In genomic region chrX:13898084-13898483, GRCh38 we compare ENCODE assay signal across 8 cellular contexts.
A peak's percentile ranks its signal among the peaks of the same experiment; 100 is the strongest.
DNase-seq lines count a peak whose midpoint lies in the region; ATAC-seq and TF ChIP-seq lines count a peak whose summit lies in the region.

No MANE protein-coding gene starts in this region.

- H3K36me3 Mint-ChIP-seq in activated CD4-positive, alpha-beta memory T cell treated with anti-CD3 and anti-CD28 coated beads for 36 hours, result no peaks in the 10 kb centered on the region
- no peaks in the 10 kb centered on the region for H3K36me3 Mint-ChIP-seq in activated CD4-positive, alpha-beta memory T cell treated with anti-CD3 and anti-CD28 coated beads, Interleukin-2, amount 10 ng/mL, durations not matched to agents 7 days and 5 days (ENCODE audit: low read depth)

- H2BK5ac ChIP-seq in IMR-90 (ENCODE audit: low read depth, low read length, poor library complexity, severe bottlenecking), result no peak overlapping the region

- H3K27ac ChIP-seq in IMR-90 (ENCODE audit: insufficient read depth, low read length) (no peak overlapping the region), psoas muscle (no peak overlapping the region)

- H3K9me3 Mint-ChIP-seq in activated CD4-positive, alpha-beta memory T cell treated with anti-CD3 and anti-CD28 coated beads for 36 hours, result no peaks in the 10 kb centered on the region
- no peaks in the 10 kb centered on the region for H3K9me3 Mint-ChIP-seq in activated CD4-positive, alpha-beta memory T cell treated with anti-CD3 and anti-CD28 coated beads, Interleukin-2, amount 10 ng/mL, durations not matched to agents 7 days and 5 days

- no peaks in the 10 kb centered on the region for H3K79me1 ChIP-seq in IMR-90 (ENCODE audit: low read depth in 1 of 2, low read length in 2 of 2)

- no peak overlapping the region for H4K91ac ChIP-seq in IMR-90 (ENCODE audit: insufficient read depth, low read depth, low read length)

- TF ChIP-seq RAD21 in IMR-90 (IDR thresholded peaks at IDR 0.05; ENCODE audit: low read length), result 0 out of 2 replicates have a peak, but pooled peaks have one; percentile 9

- TF ChIP-seq CTCF in IMR-90 (conservative IDR thresholded peaks at IDR 0.05; ENCODE audit: low read depth, low read length), result 0 out of 2 replicates have a peak, but pooled peaks have one; percentile 13
- peak; percentile 36 for TF ChIP-seq CTCF in cardiac fibroblast (IDR thresholded peaks at IDR 0.05; ENCODE audit: low read depth, low read length)
- no peak for TF ChIP-seq CTCF in psoas muscle (IDR thresholded peaks at IDR 0.05)

- H4K5ac ChIP-seq in IMR-90 (ENCODE audit: low read depth, low read length), result no peak overlapping the region

- H3K27me3 ChIP-seq in IMR-90 (ENCODE audit: control insufficient read depth, insufficient read depth, low read length), result peaks cover 3% of the 10 kb centered on the region; the same call in 1 of the 2 replicates
- H3K27me3 ChIP-seq in skeletal muscle satellite cell (ENCODE audit: control insufficient read depth, insufficient read depth, low read length), result no peaks in the 10 kb centered on the region
- H3K27me3 ChIP-seq in psoas muscle (ENCODE audit: insufficient read depth in 3 of 3, low read length in 2 of 3), result peaks cover 0 to 30% (median 0%) of the 10 kb centered on the region in 3 donors

- DNase-seq in activated CD4-positive, alpha-beta memory T cell treated with anti-CD3 and anti-CD28 coated beads for 36 hours, result peak; percentile 9
- no peak for DNase-seq in activated CD4-positive, alpha-beta memory T cell treated with anti-CD3 and anti-CD28 coated beads, Interleukin-2, amount 10 ng/mL, durations not matched to agents 7 days and 5 days
- DNase-seq in IMR-90 (peak; percentile 22), cardiac fibroblast (ENCODE audit: low read depth in 2 of 2) (peak; percentile 62 to 90), UCSD-AML1 (lab: John Stamatoyannopoulos, UW; ENCODE audit: unreplicated experiment) (no peak), psoas muscle (no peak)

- H3K9me1 ChIP-seq in IMR-90 (ENCODE audit: insufficient read depth, low read length), result no peaks in the 10 kb centered on the region; the same call in 1 of the 2 replicates

- POLR2A ChIA-PET in activated CD4-positive, alpha-beta memory T cell treated with anti-CD3 and anti-CD28 coated beads for 36 hours (lab: Charles Lee), result no interaction called here
- POLR2A ChIA-PET in activated CD4-positive, alpha-beta memory T cell treated with anti-CD3 and anti-CD28 coated beads, Interleukin-2, amount 10 ng/mL, durations not matched to agents 7 days and 5 days (lab: Charles Lee), result no interaction called here
- POLR2A ChIA-PET in IMR-90 (lab: Charles Lee; ENCODE audit: unreplicated experiment), result no interaction called here

- no peak overlapping the region for H3K9ac ChIP-seq in IMR-90 (ENCODE audit: low read depth, low read length)
- H3K9ac ChIP-seq in skeletal muscle satellite cell (ENCODE audit: low read depth, low read length), result no peak overlapping the region

- H3K14ac ChIP-seq in IMR-90 (replicated peaks; ENCODE audit: low read depth, low read length), result no peak overlapping the region

- H2BK15ac ChIP-seq in IMR-90 (ENCODE audit: low read depth, low read length), result no peak overlapping the region

- no peak overlapping the region for H2AK5ac ChIP-seq in IMR-90 (ENCODE audit: low read depth, low read length)

- 73% methylated on average over 2 of the region's 3 CpGs; no CpG with 5 or more reads in 1 of the 2 experiments for WGBS in IMR-90 (ENCODE audit: extremely low coverage in 2 of 2, insufficient read length in 1 of 2), 2 experiments
- WGBS in psoas muscle, 3 donors, result 32 to 57% (median 39%) methylated on average over 3 of the region's 3 CpGs

- H3K27me3 Mint-ChIP-seq in activated CD4-positive, alpha-beta memory T cell treated with anti-CD3 and anti-CD28 coated beads for 36 hours, result no peaks in the 10 kb centered on the region
- H3K27me3 Mint-ChIP-seq in activated CD4-positive, alpha-beta memory T cell treated with anti-CD3 and anti-CD28 coated beads, Interleukin-2, amount 10 ng/mL, durations not matched to agents 7 days and 5 days, result peaks cover 6% of the 10 kb centered on the region

- no peak for ATAC-seq in IMR-90 (ENCODE audit: low read depth)
- no peak for ATAC-seq in psoas muscle
- no peak for ATAC-seq in GM18873 (IDR thresholded peaks at IDR 0.05; ENCODE audit: low FRiP score, unreplicated experiment)

- in situ Hi-C loops in IMR-90 (cut with MboI; ENCODE audit: low sequenced_read_pairs), result no loop called here

- no peaks in the 10 kb centered on the region for H3K4me1 Mint-ChIP-seq in activated CD4-positive, alpha-beta memory T cell treated with anti-CD3 and anti-CD28 coated beads for 36 hours (ENCODE audit: low read depth)
- no peaks in the 10 kb centered on the region for H3K4me1 Mint-ChIP-seq in activated CD4-positive, alpha-beta memory T cell treated with anti-CD3 and anti-CD28 coated beads, Interleukin-2, amount 10 ng/mL, durations not matched to agents 7 days and 5 days

- H3K36me3 ChIP-seq in IMR-90 (ENCODE audit: control insufficient read depth, insufficient read depth, low read length) (no peaks in the 10 kb centered on the region), skeletal muscle satellite cell (ENCODE audit: insufficient read depth, low read length) (no peaks in the 10 kb centered on the region), psoas muscle (ENCODE audit: insufficient read depth in 1 of 2, low read depth in 1 of 2) (no peaks in the 10 kb centered on the region)

- no peak overlapping the region for H3K4me2 ChIP-seq in IMR-90 (ENCODE audit: low read depth, low read length)
- H3K4me2 ChIP-seq in skeletal muscle satellite cell (ENCODE audit: low read length), result peak overlapping the region; percentile 13

- H3K9me3 ChIP-seq in IMR-90 (ENCODE audit: control insufficient read depth, insufficient read depth, low read length), result no peaks in the 10 kb centered on the region
- H3K9me3 ChIP-seq in skeletal muscle satellite cell (replicated peaks; ENCODE audit: low read length), result no peaks in the 10 kb centered on the region
- no peaks in the 10 kb centered on the region for H3K9me3 ChIP-seq in psoas muscle

- H3K23ac ChIP-seq in IMR-90 (ENCODE audit: low read depth, low read length), result no peak overlapping the region

- TF ChIP-seq POLR2A in IMR-90 (IDR thresholded peaks at IDR 0.05; ENCODE audit: low read depth, low read length), result no peak

- no peak overlapping the region for H2BK20ac ChIP-seq in IMR-90 (ENCODE audit: low read depth, low read length)

- intact Hi-C loops in activated CD4-positive, alpha-beta memory T cell treated with anti-CD3 and anti-CD28 coated beads for 36 hours (cut with micrococcal nuclease), result loop anchor here (1.0 to 2.0 kb wide), 2 partner anchors 129 to 134 kb away; no protein-coding TSS in a partner anchor
- intact Hi-C loops in IMR-90 (cut with micrococcal nuclease), result no loop called here
- intact Hi-C loops in psoas muscle (cut with DNase I), result no loop called here

- H2AK9ac ChIP-seq in IMR-90 (replicated peaks; ENCODE audit: low read depth, low read length, poor library complexity), result no peak overlapping the region

- dilution Hi-C loops in IMR-90 (cut with HindIII; ENCODE audit: low sequenced_read_pairs, unreplicated experiment), result no loop called here

- H2AFZ ChIP-seq in IMR-90 (replicated peaks; ENCODE audit: low read length, poor library complexity), result no peak overlapping the region

- no peaks in the 10 kb centered on the region for H4K20me1 ChIP-seq in IMR-90 (ENCODE audit: insufficient read depth, low read length)

- H3K27ac Mint-ChIP-seq in activated CD4-positive, alpha-beta memory T cell treated with anti-CD3 and anti-CD28 coated beads for 36 hours, result no peak overlapping the region
- H3K27ac Mint-ChIP-seq in activated CD4-positive, alpha-beta memory T cell treated with anti-CD3 and anti-CD28 coated beads, Interleukin-2, amount 10 ng/mL, durations not matched to agents 7 days and 5 days, result no peak overlapping the region

- no peak overlapping the region for H3K4me3 Mint-ChIP-seq in activated CD4-positive, alpha-beta memory T cell treated with anti-CD3 and anti-CD28 coated beads for 36 hours
- no peak overlapping the region for H3K4me3 Mint-ChIP-seq in activated CD4-positive, alpha-beta memory T cell treated with anti-CD3 and anti-CD28 coated beads, Interleukin-2, amount 10 ng/mL, durations not matched to agents 7 days and 5 days

- CTCF ChIA-PET in activated CD4-positive, alpha-beta memory T cell treated with anti-CD3 and anti-CD28 coated beads for 36 hours (lab: Charles Lee), result interaction anchor here (1.7 kb wide), 1 partner anchor 131 kb away, joined by 7 read pairs; the partner anchor contains the start of gene GEMIN8
- CTCF ChIA-PET in activated CD4-positive, alpha-beta memory T cell treated with anti-CD3 and anti-CD28 coated beads, Interleukin-2, amount 10 ng/mL, durations not matched to agents 7 days and 5 days (lab: Charles Lee), result no interaction called here
- CTCF ChIA-PET in IMR-90 (lab: Yijun Ruan, JAX), result interaction anchor here (0.6 to 1.2 kb wide), 2 partner anchors 18 to 151 kb away, joined by 3 to 5 read pairs; no protein-coding TSS in a partner anchor

- no peak overlapping the region for H3K18ac ChIP-seq in IMR-90 (ENCODE audit: low read depth, low read length)

- H3K4me3 ChIP-seq in IMR-90 (ENCODE audit: insufficient read depth, low read depth, low read length) (no peak overlapping the region), cardiac fibroblast (replicated peaks in 1 of 2; ENCODE audit: low read depth in 2 of 2, low read length in 2 of 2) (no peak overlapping the region), skeletal muscle satellite cell (ENCODE audit: low read length) (no peak overlapping the region), psoas muscle (no peak overlapping the region)

- H4K8ac ChIP-seq in IMR-90 (ENCODE audit: low read depth in 2 of 2, low read length in 2 of 2), result no peak overlapping the region

- H2BK120ac ChIP-seq in IMR-90 (ENCODE audit: low read depth, low read length), result no peak overlapping the region

- H3K56ac ChIP-seq in IMR-90 (ENCODE audit: extremely low read depth, insufficient read depth, low read length), result no peak overlapping the region

- no peak overlapping the region for H3K4ac ChIP-seq in IMR-90 (ENCODE audit: low read depth, low read length)

- peaks cover under 1% of the 10 kb centered on the region; the same call in 1 of the 2 replicates for H3K4me1 ChIP-seq in IMR-90 (ENCODE audit: control insufficient read depth, insufficient read depth, low read length)
- peaks cover 45% of the 10 kb centered on the region for H3K4me1 ChIP-seq in skeletal muscle satellite cell (ENCODE audit: control insufficient read depth, insufficient read depth, low read length)
- no peaks in the 10 kb centered on the region for H3K4me1 ChIP-seq in psoas muscle

- no TSS peak for BruUV-seq in IMR-90 (replicated peaks; lab: Mats Ljungman, UMichigan)

TF ChIP-seq in IMR-90, 13 proteins besides CTCF, POLR2A, EP300 and RAD21 (continues in another document):
- TF ChIP-seq CEBPB (IDR thresholded peaks at IDR 0.05; ENCODE audit: low read depth, low read length) (no peak), USF2 (IDR thresholded peaks at IDR 0.05; ENCODE audit: low read depth, low read length) (no peak)

Comparison
In these comparisons a context has a peak if more than half of its experiments do, and no peak if none do; other contexts are left out.
1. DNase-seq: peak in activated CD4-positive, alpha-beta memory T cell treated with anti-CD3 and anti-CD28 coated beads for 36 hours (single experiment), IMR-90 (single experiment) and cardiac fibroblast (2 of 2); none in activated CD4-positive, alpha-beta memory T cell treated with anti-CD3 and anti-CD28 coated beads, Interleukin-2, amount 10 ng/mL, durations not matched to agents 7 days and 5 days (single experiment), UCSD-AML1 (single experiment) and psoas muscle (0 of 2).